In genomic region chr11:124897681-124898680, GRCh38 we compare ENCODE assay signal across 9 cellular contexts. TPM values are rescaled to one million over a fixed set of nuclear protein-coding genes. Genes with fewer than 3 reads are reported as not detected.
DNase-seq lines count a peak whose midpoint lies in the region; TF ChIP-seq lines count a peak whose summit lies in the region.
"Had no signal": no experiment of that assay in that cellular context is flagged by ENCODE, and none has a peak within 500 bp of the region (broad histone marks: within the 10 kb centered on the region; RNA-seq: fewer than 3 reads in every experiment).

Gene ROBO4 (minus strand): TSS chr11:124897865. CDS start chr11:124897795, 70 bp downstream.

- POLR2A ChIA-PET in OCI-LY7 (lab: Charles Lee) = interaction anchor here (0.5 to 0.7 kb wide), 4 partner anchors 19 to 385 kb away, joined by 3 to 4 read pairs (median 3); no protein-coding TSS in a partner anchor

- H3K9me2 ChIP-seq in OCI-LY7 (ENCODE audit: insufficient read depth, low read length) = no peaks in the 10 kb centered on the region

- no peak within 1 kb of the TSS for H2AFZ ChIP-seq in OCI-LY7 (ENCODE audit: low read length)

- H3K36me3 ChIP-seq in OCI-LY7 (ENCODE audit: insufficient read depth, low read length) = no peaks in the 10 kb centered on the region

- no peaks in the 10 kb centered on the region for H3K79me2 ChIP-seq in OCI-LY7 (ENCODE audit: insufficient read depth, low read depth, low read length)

- no peak for TF ChIP-seq CTCF in OCI-LY7 (conservative IDR thresholded peaks at IDR 0.05; ENCODE audit: low read length)

- no peak within 1 kb of the TSS for H3K4me2 ChIP-seq in OCI-LY7 (ENCODE audit: low read length)

- H3K4me1 ChIP-seq in OCI-LY7 (ENCODE audit: insufficient read depth, low read length, poor library complexity, severe bottlenecking) = no peaks in the 10 kb centered on the region

- CTCF ChIA-PET in OCI-LY7 (lab: Charles Lee; ENCODE audit: unreplicated experiment) = no interaction called here

- DNase-seq in Daoy (ENCODE audit: low read depth) (peak; percentile 86), UCSD-AML1 (lab: John Stamatoyannopoulos, UW; ENCODE audit: unreplicated experiment) (peak; percentile 78), glomerular visceral epithelial cell (ENCODE audit: extremely low spot score) (peak; percentile 77), renal cortical epithelial cell (ENCODE audit: low read depth) (peak; percentile 91), C1 segment of cervical spinal cord (lab: John Stamatoyannopoulos, UW) (no peak), OCI-LY7 (ENCODE audit: low spot score) (no peak), NCI-H2029 treated with DMSO at 0.1 percent for 48 hours (lab: John Stamatoyannopoulos, UW) (no peak), cerebellar cortex (ENCODE audit: low spot score) (no peak)

- H3K4me3 ChIP-seq in OCI-LY7 (ENCODE audit: low read depth, low read length, poor library complexity, severe bottlenecking) = no peak within 1 kb of the TSS
- H3K4me3 ChIP-seq: GM12878 had no signal

- H3K9me3 ChIP-seq in OCI-LY7 (ENCODE audit: low read length) = no peaks in the 10 kb centered on the region

- intact Hi-C loops in OCI-LY7 (cut with micrococcal nuclease; ENCODE audit: unreplicated experiment) = no loop called here

- no TSS peak for BruUV-seq in OCI-LY7 (replicated peaks; lab: Mats Ljungman, UMichigan)

- H3K27ac ChIP-seq in OCI-LY7 (ENCODE audit: low read depth, low read length, poor library complexity, severe bottlenecking) = no peak within 1 kb of the TSS

- H4K20me1 ChIP-seq in OCI-LY7 (ENCODE audit: insufficient read depth, low read length) = no peaks in the 10 kb centered on the region

RNA-seq across cellular contexts. Expression of gene ROBO4, which starts in this region (rescaled TPM):
- 0.69 and 3.6 TPM in 2 replicates for total RNA-seq in Daoy (2014; rRNA removed; shearing (Covaris generic))
- total RNA-seq in renal cortical epithelial cell (0.85 and 4.2 TPM in 2 replicates), OCI-LY7 (2022) (not detected in 2 replicates)
- not detected in 2 replicates for total RNA-seq in OCI-LY7 (2014; rRNA removed; shearing (Covaris generic))
- total RNA-seq: GM12878 had no signal

Comparison
In these comparisons a context has a peak if more than half of its experiments do, and no peak if none do; other contexts are left out.
1. DNase-seq: peak in Daoy (single experiment), UCSD-AML1 (single experiment), glomerular visceral epithelial cell (single experiment) and renal cortical epithelial cell (single experiment); none in C1 segment of cervical spinal cord (0 of 14), OCI-LY7 (single experiment), NCI-H2029 treated with DMSO at 0.1 percent for 48 hours (single experiment) and cerebellar cortex (single experiment).